ENCODE assay signal across 1 cellular context in the genomic region with DNA sequence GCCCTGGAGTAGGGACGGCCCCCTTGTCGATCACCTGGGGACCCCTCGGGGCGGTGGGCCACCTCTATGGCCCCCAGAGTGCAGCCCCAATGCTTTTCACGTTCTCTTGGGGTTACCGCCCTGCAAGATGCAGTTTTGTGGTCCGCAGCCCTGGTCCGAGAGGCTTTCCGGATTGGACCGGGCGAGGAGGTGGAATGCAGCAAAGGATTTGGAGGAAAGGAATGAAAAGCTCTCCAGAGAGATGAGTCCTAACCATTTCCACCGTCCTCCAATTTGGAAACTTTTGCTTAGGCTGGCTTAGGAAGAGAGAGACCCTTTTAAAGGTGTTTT.
TF ChIP-seq lines count a peak whose summit lies in the region.

No MANE protein-coding gene starts in this region.

TF ChIP-seq in GM23338, 12 proteins besides CTCF, POLR2A, EP300 and RAD21 (continued from another document):
- TF ChIP-seq, protein P1, sequence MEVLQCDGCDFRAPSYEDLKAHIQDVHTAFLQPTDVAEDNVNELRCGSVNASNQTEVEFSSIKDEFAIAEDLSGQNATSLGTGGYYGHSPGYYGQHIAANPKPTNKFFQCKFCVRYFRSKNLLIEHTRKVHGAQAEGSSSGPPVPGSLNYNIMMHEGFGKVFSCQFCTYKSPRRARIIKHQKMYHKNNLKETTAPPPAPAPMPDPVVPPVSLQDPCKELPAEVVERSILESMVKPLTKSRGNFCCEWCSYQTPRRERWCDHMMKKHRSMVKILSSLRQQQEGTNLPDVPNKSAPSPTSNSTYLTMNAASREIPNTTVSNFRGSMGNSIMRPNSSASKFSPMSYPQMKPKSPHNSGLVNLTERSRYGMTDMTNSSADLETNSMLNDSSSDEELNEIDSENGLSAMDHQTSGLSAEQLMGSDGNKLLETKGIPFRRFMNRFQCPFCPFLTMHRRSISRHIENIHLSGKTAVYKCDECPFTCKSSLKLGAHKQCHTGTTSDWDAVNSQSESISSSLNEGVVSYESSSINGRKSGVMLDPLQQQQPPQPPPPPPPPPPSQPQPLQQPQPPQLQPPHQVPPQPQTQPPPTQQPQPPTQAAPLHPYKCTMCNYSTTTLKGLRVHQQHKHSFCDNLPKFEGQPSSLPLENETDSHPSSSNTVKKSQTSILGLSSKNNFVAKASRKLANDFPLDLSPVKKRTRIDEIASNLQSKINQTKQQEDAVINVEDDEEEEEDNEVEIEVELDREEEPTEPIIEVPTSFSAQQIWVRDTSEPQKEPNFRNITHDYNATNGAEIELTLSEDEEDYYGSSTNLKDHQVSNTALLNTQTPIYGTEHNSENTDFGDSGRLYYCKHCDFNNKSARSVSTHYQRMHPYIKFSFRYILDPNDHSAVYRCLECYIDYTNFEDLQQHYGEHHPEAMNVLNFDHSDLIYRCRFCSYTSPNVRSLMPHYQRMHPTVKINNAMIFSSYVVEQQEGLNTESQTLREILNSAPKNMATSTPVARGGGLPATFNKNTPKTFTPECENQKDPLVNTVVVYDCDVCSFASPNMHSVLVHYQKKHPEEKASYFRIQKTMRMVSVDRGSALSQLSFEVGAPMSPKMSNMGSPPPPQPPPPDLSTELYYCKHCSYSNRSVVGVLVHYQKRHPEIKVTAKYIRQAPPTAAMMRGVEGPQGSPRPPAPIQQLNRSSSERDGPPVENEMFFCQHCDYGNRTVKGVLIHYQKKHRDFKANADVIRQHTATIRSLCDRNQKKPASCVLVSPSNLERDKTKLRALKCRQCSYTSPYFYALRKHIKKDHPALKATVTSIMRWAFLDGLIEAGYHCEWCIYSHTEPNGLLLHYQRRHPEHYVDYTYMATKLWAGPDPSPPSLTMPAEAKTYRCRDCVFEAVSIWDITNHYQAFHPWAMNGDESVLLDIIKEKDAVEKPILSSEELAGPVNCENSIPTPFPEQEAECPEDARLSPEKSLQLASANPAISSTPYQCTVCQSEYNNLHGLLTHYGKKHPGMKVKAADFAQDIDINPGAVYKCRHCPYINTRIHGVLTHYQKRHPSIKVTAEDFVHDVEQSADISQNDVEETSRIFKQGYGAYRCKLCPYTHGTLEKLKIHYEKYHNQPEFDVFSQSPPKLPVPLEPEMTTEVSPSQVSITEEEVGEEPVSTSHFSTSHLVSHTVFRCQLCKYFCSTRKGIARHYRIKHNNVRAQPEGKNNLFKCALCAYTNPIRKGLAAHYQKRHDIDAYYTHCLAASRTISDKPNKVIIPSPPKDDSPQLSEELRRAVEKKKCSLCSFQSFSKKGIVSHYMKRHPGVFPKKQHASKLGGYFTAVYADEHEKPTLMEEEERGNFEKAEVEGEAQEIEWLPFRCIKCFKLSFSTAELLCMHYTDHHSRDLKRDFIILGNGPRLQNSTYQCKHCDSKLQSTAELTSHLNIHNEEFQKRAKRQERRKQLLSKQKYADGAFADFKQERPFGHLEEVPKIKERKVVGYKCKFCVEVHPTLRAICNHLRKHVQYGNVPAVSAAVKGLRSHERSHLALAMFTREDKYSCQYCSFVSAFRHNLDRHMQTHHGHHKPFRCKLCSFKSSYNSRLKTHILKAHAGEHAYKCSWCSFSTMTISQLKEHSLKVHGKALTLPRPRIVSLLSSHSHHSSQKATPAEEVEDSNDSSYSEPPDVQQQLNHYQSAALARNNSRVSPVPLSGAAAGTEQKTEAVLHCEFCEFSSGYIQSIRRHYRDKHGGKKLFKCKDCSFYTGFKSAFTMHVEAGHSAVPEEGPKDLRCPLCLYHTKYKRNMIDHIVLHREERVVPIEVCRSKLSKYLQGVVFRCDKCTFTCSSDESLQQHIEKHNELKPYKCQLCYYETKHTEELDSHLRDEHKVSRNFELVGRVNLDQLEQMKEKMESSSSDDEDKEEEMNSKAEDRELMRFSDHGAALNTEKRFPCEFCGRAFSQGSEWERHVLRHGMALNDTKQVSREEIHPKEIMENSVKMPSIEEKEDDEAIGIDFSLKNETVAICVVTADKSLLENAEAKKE (CRISPR knock-in tag; IDR thresholded peaks at IDR 0.05) = no peak
- TF ChIP-seq, protein P2, sequence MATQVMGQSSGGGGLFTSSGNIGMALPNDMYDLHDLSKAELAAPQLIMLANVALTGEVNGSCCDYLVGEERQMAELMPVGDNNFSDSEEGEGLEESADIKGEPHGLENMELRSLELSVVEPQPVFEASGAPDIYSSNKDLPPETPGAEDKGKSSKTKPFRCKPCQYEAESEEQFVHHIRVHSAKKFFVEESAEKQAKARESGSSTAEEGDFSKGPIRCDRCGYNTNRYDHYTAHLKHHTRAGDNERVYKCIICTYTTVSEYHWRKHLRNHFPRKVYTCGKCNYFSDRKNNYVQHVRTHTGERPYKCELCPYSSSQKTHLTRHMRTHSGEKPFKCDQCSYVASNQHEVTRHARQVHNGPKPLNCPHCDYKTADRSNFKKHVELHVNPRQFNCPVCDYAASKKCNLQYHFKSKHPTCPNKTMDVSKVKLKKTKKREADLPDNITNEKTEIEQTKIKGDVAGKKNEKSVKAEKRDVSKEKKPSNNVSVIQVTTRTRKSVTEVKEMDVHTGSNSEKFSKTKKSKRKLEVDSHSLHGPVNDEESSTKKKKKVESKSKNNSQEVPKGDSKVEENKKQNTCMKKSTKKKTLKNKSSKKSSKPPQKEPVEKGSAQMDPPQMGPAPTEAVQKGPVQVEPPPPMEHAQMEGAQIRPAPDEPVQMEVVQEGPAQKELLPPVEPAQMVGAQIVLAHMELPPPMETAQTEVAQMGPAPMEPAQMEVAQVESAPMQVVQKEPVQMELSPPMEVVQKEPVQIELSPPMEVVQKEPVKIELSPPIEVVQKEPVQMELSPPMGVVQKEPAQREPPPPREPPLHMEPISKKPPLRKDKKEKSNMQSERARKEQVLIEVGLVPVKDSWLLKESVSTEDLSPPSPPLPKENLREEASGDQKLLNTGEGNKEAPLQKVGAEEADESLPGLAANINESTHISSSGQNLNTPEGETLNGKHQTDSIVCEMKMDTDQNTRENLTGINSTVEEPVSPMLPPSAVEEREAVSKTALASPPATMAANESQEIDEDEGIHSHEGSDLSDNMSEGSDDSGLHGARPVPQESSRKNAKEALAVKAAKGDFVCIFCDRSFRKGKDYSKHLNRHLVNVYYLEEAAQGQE (IDR thresholded peaks at IDR 0.05; ENCODE audit: unreplicated experiment) = no peak
- TF ChIP-seq EZH2phosphoT487 (IDR thresholded peaks at IDR 0.05; ENCODE audit: unreplicated experiment) = no peak
- TF ChIP-seq STAT1 (IDR thresholded peaks at IDR 0.05; ENCODE audit: unreplicated experiment) = no peak
- TF ChIP-seq POLR2AphosphoS5 (IDR thresholded peaks at IDR 0.05; ENCODE audit: low read depth) = no peak
- no peak for TF ChIP-seq ZNF114 (CRISPR knock-in tag; IDR thresholded peaks at IDR 0.05)
